ENCODE assay signal across 8 cellular contexts in the genomic region with DNA sequence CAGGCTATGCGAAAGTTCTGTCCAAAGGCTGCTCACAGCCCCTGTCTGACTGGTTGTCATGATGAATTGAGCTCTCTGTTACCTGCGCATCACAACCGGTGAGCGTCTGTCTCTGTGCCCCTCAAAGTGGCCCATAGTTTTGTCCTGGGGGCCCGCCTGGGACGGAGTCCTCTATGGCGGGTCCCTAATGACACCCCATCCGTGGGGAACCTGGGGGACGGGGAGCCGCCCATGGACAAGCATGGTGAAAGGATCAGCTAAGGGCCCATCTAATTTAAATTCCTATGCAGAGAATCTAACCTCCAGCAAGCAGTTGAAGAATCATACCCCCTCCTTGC. TPM values are rescaled to one million over a fixed set of nuclear protein-coding genes. Genes with fewer than 3 reads are reported as not detected.
A peak's percentile ranks its signal among the peaks of the same experiment; 100 is the strongest.
DNase-seq lines count a peak whose midpoint lies in the region; ATAC-seq, FAIRE-seq and TF ChIP-seq lines count a peak whose summit lies in the region.

No MANE protein-coding gene starts in this region.

- H3K4me3 ChIP-seq in Karpas-422 (ENCODE audit: low read length): peak overlapping the region; percentile 80
- peak overlapping the region; percentile 83 for H3K4me3 ChIP-seq in effector memory CD4-positive, alpha-beta T cell (ENCODE audit: insufficient read depth, low read depth, low read length, poor library complexity, severe bottlenecking)
- H3K4me3 ChIP-seq in neural progenitor cell: peak overlapping the region; percentile 62

- H3K9me2 ChIP-seq in Karpas-422 (replicated peaks; ENCODE audit: insufficient read depth, low read length): no peaks in the 10 kb centered on the region

- H3K4me1 ChIP-seq in Karpas-422 (ENCODE audit: low read length) (peaks cover 25% of the 10 kb centered on the region), neural progenitor cell (peaks cover 3% of the 10 kb centered on the region)
- peaks cover 23% of the 10 kb centered on the region for H3K4me1 ChIP-seq in effector memory CD4-positive, alpha-beta T cell (ENCODE audit: control insufficient read depth, insufficient read depth, low read length, poor library complexity, severe bottlenecking)

- H4K20me1 ChIP-seq in Karpas-422 (ENCODE audit: insufficient read depth, low read depth, low read length): no peaks in the 10 kb centered on the region
- no peaks in the 10 kb centered on the region for H4K20me1 ChIP-seq in neural progenitor cell (ENCODE audit: low read depth)

- peak; percentile 23 for DNase-seq in stimulated activated CD4-positive, alpha-beta T cell treated with anti-CD3 and anti-CD28 coated beads, Interleukin-15, amount 100 ng/mL, for 24 hours
- DNase-seq in stimulated activated CD4-positive, alpha-beta T cell treated with anti-CD3 and anti-CD28 coated beads, Interleukin-2, amount 100 ng/mL, for 24 hours: no peak
- peak; percentile 67 for DNase-seq in Karpas-422
- no peak for DNase-seq in effector memory CD4-positive, alpha-beta T cell
- DNase-seq in neural progenitor cell (ENCODE audit: low spot score): no peak
- no peak for DNase-seq in hippocampal formation (lab: John Stamatoyannopoulos, UW)
- DNase-seq in GM12891 (ENCODE audit: insufficient read length, low spot score): no peak

- H3K9me3 Mint-ChIP-seq in neural progenitor cell: no peaks in the 10 kb centered on the region

- H3K4me1 Mint-ChIP-seq in neural progenitor cell: peaks cover 20% of the 10 kb centered on the region

- peak overlapping the region; percentile 97 for H3K27ac Mint-ChIP-seq in neural progenitor cell

- no peak for TF ChIP-seq POLR2A in GM12891 (IDR thresholded peaks at IDR 0.05; ENCODE audit: low read depth, low read length)

- H3K79me2 ChIP-seq in Karpas-422 (ENCODE audit: low read length) (peaks cover 44% of the 10 kb centered on the region), neural progenitor cell (ENCODE audit: low read depth) (peaks cover 9% of the 10 kb centered on the region)

- H2AFZ ChIP-seq in Karpas-422 (ENCODE audit: low read length): peak overlapping the region; percentile 38
- H2AFZ ChIP-seq in neural progenitor cell (replicated peaks): peak overlapping the region; percentile 62

- H3K27me3 Mint-ChIP-seq in neural progenitor cell (ENCODE audit: insufficient read depth, low read depth): peaks cover 3% of the 10 kb centered on the region

- peak overlapping the region; percentile 100 for H3K4me3 Mint-ChIP-seq in neural progenitor cell

- H3K9me3 ChIP-seq in Karpas-422 (ENCODE audit: low read length) (no peaks in the 10 kb centered on the region), neural progenitor cell (ENCODE audit: low read depth) (no peaks in the 10 kb centered on the region)
- no peaks in the 10 kb centered on the region for H3K9me3 ChIP-seq in effector memory CD4-positive, alpha-beta T cell (ENCODE audit: control insufficient read depth, low read length)

- no peaks in the 10 kb centered on the region for H3K27me3 ChIP-seq in Karpas-422 (ENCODE audit: low read length)
- no peaks in the 10 kb centered on the region for H3K27me3 ChIP-seq in effector memory CD4-positive, alpha-beta T cell (replicated peaks; ENCODE audit: control insufficient read depth, insufficient read depth, low read length, poor library complexity, severe bottlenecking)
- no peaks in the 10 kb centered on the region for H3K27me3 ChIP-seq in neural progenitor cell

- no peak for FAIRE-seq in GM12891 (lab: Jason Lieb, UNC)

- no peaks in the 10 kb centered on the region for H3F3A ChIP-seq in neural progenitor cell (ENCODE audit: low read depth)

- H3K27ac ChIP-seq in Karpas-422 (ENCODE audit: low read length) (no peak overlapping the region), neural progenitor cell (no peak overlapping the region)
- peak overlapping the region; percentile 87 for H3K27ac ChIP-seq in effector memory CD4-positive, alpha-beta T cell (ENCODE audit: insufficient read depth, low read length, poor library complexity, severe bottlenecking)

- H3K36me3 ChIP-seq in Karpas-422 (ENCODE audit: insufficient read depth, low read length) (peaks cover 13% of the 10 kb centered on the region; the same call in 1 of the 2 replicates), neural progenitor cell (no peaks in the 10 kb centered on the region)
- peaks cover 12% of the 10 kb centered on the region for H3K36me3 ChIP-seq in effector memory CD4-positive, alpha-beta T cell (ENCODE audit: control insufficient read depth, insufficient read depth, low read length)

- H3K4me2 ChIP-seq in Karpas-422 (ENCODE audit: low read depth, low read length, poor library complexity, severe bottlenecking): peak overlapping the region; percentile 80
- H3K4me2 ChIP-seq in neural progenitor cell: peak overlapping the region; percentile 89

- ATAC-seq in HG02938 (IDR thresholded peaks at IDR 0.05; ENCODE audit: unreplicated experiment): no peak

- TF ChIP-seq CTCF in neural progenitor cell (IDR thresholded peaks at IDR 0.05): no peak

- peak overlapping the region; percentile 72 for H3K9ac ChIP-seq in Karpas-422 (ENCODE audit: low read length)
- peak overlapping the region; percentile 47 for H3K9ac ChIP-seq in neural progenitor cell

- peaks cover 22% of the 10 kb centered on the region for H3K36me3 Mint-ChIP-seq in neural progenitor cell

TF ChIP-seq in GM12891, 5 proteins besides CTCF, POLR2A, EP300 and RAD21:
- TF ChIP-seq POLR2AphosphoS5 (IDR thresholded peaks at IDR 0.05; ENCODE audit: low read depth, low read length): no peak
- TF ChIP-seq PAX5 (IDR thresholded peaks at IDR 0.05; ENCODE audit: insufficient read depth, low read length, severe bottlenecking): no peak
- no peak for TF ChIP-seq TAF1 (IDR thresholded peaks at IDR 0.05; ENCODE audit: low read depth, low read length)
- TF ChIP-seq POU2F2 (IDR thresholded peaks at IDR 0.05; ENCODE audit: low read depth, low read length): no peak
- no peak for TF ChIP-seq SPI1 (IDR thresholded peaks at IDR 0.05; ENCODE audit: low read depth, low read length)
TF ChIP-seq in GM12891: peak in this region for 0.

RNA-seq across cellular contexts. Expression of gene ELMOD3, which starts 0.5 kb away (rescaled TPM):
- 18.6 and 28.8 TPM in 2 replicates for total RNA-seq in Karpas-422 (2014; rRNA removed; shearing (Covaris generic); ENCODE audit: low replicate concordance)
- 21.5 and 28.1 TPM in 2 replicates for total RNA-seq in neural progenitor cell (ENCODE audit: low replicate concordance)
- polyA plus RNA-seq in GM12891 (2012; ENCODE audit: low read depth, missing spikeins): 7.6 TPM

RNA-seq across cellular contexts. Expression of gene RETSAT, which starts 0.7 kb away (rescaled TPM):
- total RNA-seq in Karpas-422 (2014; rRNA removed; shearing (Covaris generic); ENCODE audit: low replicate concordance): 21.6 and 23.0 TPM in 2 replicates
- 13.3 and 19.0 TPM in 2 replicates for total RNA-seq in neural progenitor cell (ENCODE audit: low replicate concordance)
- 12.0 TPM for polyA plus RNA-seq in GM12891 (2012; ENCODE audit: low read depth, missing spikeins)

RNA-seq across cellular contexts. Expression of gene TGOLN2, which starts 27.3 kb away (rescaled TPM):
- 130 and 150 TPM in 2 replicates for total RNA-seq in Karpas-422 (2014; rRNA removed; shearing (Covaris generic); ENCODE audit: low replicate concordance)
- total RNA-seq in neural progenitor cell (ENCODE audit: low replicate concordance): 28.5 and 31.9 TPM in 2 replicates
- polyA plus RNA-seq in GM12891 (2012; ENCODE audit: low read depth, missing spikeins): 36.5 TPM

RNA-seq across cellular contexts. Expression of gene CAPG, which starts 55.1 kb away (rescaled TPM):
- 0.63 and 7.4 TPM in 2 replicates for total RNA-seq in Karpas-422 (2014; rRNA removed; shearing (Covaris generic); ENCODE audit: low replicate concordance)
- 23.9 TPM in 2 replicates for total RNA-seq in neural progenitor cell (ENCODE audit: low replicate concordance)
- polyA plus RNA-seq in GM12891 (2012; ENCODE audit: low read depth, missing spikeins): 27.7 TPM

Comparison
In these comparisons a context has a peak if more than half of its experiments do, and no peak if none do; other contexts are left out.
1. DNase-seq: peak in stimulated activated CD4-positive, alpha-beta T cell treated with anti-CD3 and anti-CD28 coated beads, Interleukin-15, amount 100 ng/mL, for 24 hours (single experiment) and Karpas-422 (single experiment); none in stimulated activated CD4-positive, alpha-beta T cell treated with anti-CD3 and anti-CD28 coated beads, Interleukin-2, amount 100 ng/mL, for 24 hours (0 of 2), effector memory CD4-positive, alpha-beta T cell (0 of 3), neural progenitor cell (single experiment), hippocampal formation (0 of 2) and GM12891 (single experiment).
2. Peak in every context shown above with its lines, with median percentiles within 50 percentile points of each other: H3K4me3 ChIP-seq.